In genomic region chr7:102287465-102288146, GRCh38 we compare ENCODE assay signal across 8 cellular contexts. TPM values are rescaled to one million over a fixed set of nuclear protein-coding genes. Genes with fewer than 3 reads are reported as not detected.
A peak's percentile ranks its signal among the peaks of the same experiment; 100 is the strongest.
DNase-seq lines count a peak whose midpoint lies in the region; ATAC-seq and TF ChIP-seq lines count a peak whose summit lies in the region.

No MANE protein-coding gene starts in this region.

- TF ChIP-seq CTCF in LNCaP clone FGC (IDR thresholded peaks at IDR 0.05; ENCODE audit: control insufficient read depth, extremely low read depth, insufficient read depth), result no peak
- TF ChIP-seq CTCF in heart left ventricle (IDR thresholded peaks at IDR 0.05), result no peak
- no peak for TF ChIP-seq CTCF in parathyroid adenoma (IDR thresholded peaks at IDR 0.05)

- peak overlapping the region; percentile 77 for H3K4me3 ChIP-seq in LNCaP clone FGC (ENCODE audit: low read depth, low read length)
- peak overlapping the region; percentile 67 to 95 (median 81) for H3K4me3 ChIP-seq in heart left ventricle
- peak overlapping the region; percentile 73 for H3K4me3 ChIP-seq in parathyroid adenoma (ENCODE audit: low read depth, low read length)

- H3K36me3 ChIP-seq in heart left ventricle (no peaks in the 10 kb centered on the region), parathyroid adenoma (ENCODE audit: control insufficient read depth, insufficient read depth, low read length) (no peaks in the 10 kb centered on the region)

- peak overlapping the region; percentile 94 for H3K4me2 ChIP-seq in parathyroid adenoma (ENCODE audit: low read length)

- H3K4me3 Mint-ChIP-seq in activated CD4-positive, alpha-beta T cell treated with anti-CD3 and anti-CD28 coated beads for 36 hours, result peak overlapping the region; percentile 56

- no peaks in the 10 kb centered on the region for H3K9me3 ChIP-seq in heart left ventricle
- no peaks in the 10 kb centered on the region for H3K9me3 ChIP-seq in parathyroid adenoma (ENCODE audit: control insufficient read depth, low read length)

- no peak overlapping the region for H3K27ac Mint-ChIP-seq in activated CD4-positive, alpha-beta T cell treated with anti-CD3 and anti-CD28 coated beads for 36 hours

- 1 to 2% (median 1%) methylated on average over 24 to 37 of the region's 37 CpGs for WGBS in heart left ventricle, 4 donors

- no peak for TF ChIP-seq POLR2A in heart left ventricle (IDR thresholded peaks at IDR 0.05)

- no peak for ATAC-seq in activated CD4-positive, alpha-beta T cell treated with anti-CD3 and anti-CD28 coated beads for 36 hours
- ATAC-seq in heart left ventricle (peak in 3 of 4 donors; percentile 34 to 43 (median 41)), HG02571 (IDR thresholded peaks at IDR 0.05; ENCODE audit: unreplicated experiment) (no peak), HG02884 (IDR thresholded peaks at IDR 0.05; ENCODE audit: unreplicated experiment) (no peak)

- H3K9me3 Mint-ChIP-seq in activated CD4-positive, alpha-beta T cell treated with anti-CD3 and anti-CD28 coated beads for 36 hours (ENCODE audit: low read depth), result no peaks in the 10 kb centered on the region

- H2AFZ ChIP-seq in parathyroid adenoma, result peak overlapping the region; percentile 89

- DNase-seq in activated CD4-positive, alpha-beta T cell treated with anti-CD3 and anti-CD28 coated beads for 36 hours, result peak; percentile 50
- no peak for DNase-seq in activated CD4-positive, alpha-beta T cell treated with anti-CD3 and anti-CD28 coated beads for 1 hour
- DNase-seq in LNCaP clone FGC (ENCODE audit: low read depth), result no peak
- DNase-seq in activated T-cell treated with anti-CD3 and anti-CD28 coated beads, Interleukin-2, amount 50 U/mL, for 48 hours, result peak; percentile 42 to 58
- peak in 3 of 5 donors; percentile 40 to 51 (median 47) for DNase-seq in heart left ventricle

- peaks cover 17% of the 10 kb centered on the region for H3K27me3 Mint-ChIP-seq in activated CD4-positive, alpha-beta T cell treated with anti-CD3 and anti-CD28 coated beads for 36 hours

- CTCF ChIA-PET in activated CD4-positive, alpha-beta T cell treated with anti-CD3 and anti-CD28 coated beads for 36 hours (lab: Charles Lee), result interaction anchor here (0.8 to 1.5 kb wide), 3 partner anchors 9 to 470 kb away, joined by 3 to 4 read pairs (median 4); no protein-coding TSS in a partner anchor

- H3K27me3 ChIP-seq in heart left ventricle (peaks cover 0 to under 1% (median 0%) of the 10 kb centered on the region in 9 donors), parathyroid adenoma (ENCODE audit: control insufficient read depth, insufficient read depth, low read length) (no peaks in the 10 kb centered on the region)

- H3K27ac ChIP-seq in heart left ventricle, result peak overlapping the region in 5 of 12 donors; percentile 2 to 61 (median 6)
- no peak overlapping the region for H3K27ac ChIP-seq in parathyroid adenoma

- H3K79me2 ChIP-seq in parathyroid adenoma, result peaks cover 9% of the 10 kb centered on the region

- intact Hi-C loops in activated CD4-positive, alpha-beta T cell treated with anti-CD3 and anti-CD28 coated beads for 36 hours (cut with DNase I, micrococcal nuclease), result loop anchor here (2.0 to 10.0 kb wide), 3 partner anchors 109 to 177 kb away; partner anchors contain the start of genes ALKBH4 (in 2 of the 2), LRWD1 (in 2 of the 2) and PRKRIP1 (in 1 of the 2)
- intact Hi-C loops in heart left ventricle (cut with DNase I), result loop anchor here in 1 of 10 donors (2.0 kb wide), 1 partner anchor 103 kb away; no protein-coding TSS in a partner anchor

- H3K4me1 ChIP-seq in heart left ventricle (peaks cover 7 to 42% (median 24%) of the 10 kb centered on the region in 12 donors), parathyroid adenoma (peaks cover 8% of the 10 kb centered on the region)

- H3K36me3 Mint-ChIP-seq in activated CD4-positive, alpha-beta T cell treated with anti-CD3 and anti-CD28 coated beads for 36 hours (ENCODE audit: low read depth), result no peaks in the 10 kb centered on the region

- POLR2A ChIA-PET in activated CD4-positive, alpha-beta T cell treated with anti-CD3 and anti-CD28 coated beads for 36 hours (lab: Charles Lee), result interaction anchor here (0.6 kb wide), 1 partner anchor 55 kb away, joined by 4 read pairs; no protein-coding TSS in a partner anchor

- H3K9ac ChIP-seq in parathyroid adenoma, result peak overlapping the region; percentile 63

- H3K4me1 Mint-ChIP-seq in activated CD4-positive, alpha-beta T cell treated with anti-CD3 and anti-CD28 coated beads for 36 hours, result peaks cover 39% of the 10 kb centered on the region

RNA-seq across cellular contexts. Expression of gene SH2B2, which starts 0.9 kb away (rescaled TPM):
- 1 to 10 TPM; 2.7 to 3.2 TPM for total RNA-seq in activated CD4-positive, alpha-beta T cell treated with anti-CD3 and anti-CD28 coated beads for 36 hours
- total RNA-seq in heart left ventricle, result 1 to 10 TPM in 8 of 9 donors, under 1 TPM in 1; 1.00 to 5.7 (median 2.5) TPM
- polyA plus RNA-seq in heart left ventricle, result 1 to 10 TPM in 1 of 2 donors, under 1 TPM in 1; 0.50 to 2.2 TPM

Comparison
In these comparisons a context has a peak if more than half of its experiments do, and no peak if none do; other contexts are left out.
1. DNase-seq: peak in activated CD4-positive, alpha-beta T cell treated with anti-CD3 and anti-CD28 coated beads for 36 hours (single experiment), activated T-cell treated with anti-CD3 and anti-CD28 coated beads, Interleukin-2, amount 50 U/mL, for 48 hours (2 of 2) and heart left ventricle (3 of 5); none in activated CD4-positive, alpha-beta T cell treated with anti-CD3 and anti-CD28 coated beads for 1 hour (single experiment) and LNCaP clone FGC (single experiment).
2. ATAC-seq: peak in heart left ventricle (3 of 4); none in activated CD4-positive, alpha-beta T cell treated with anti-CD3 and anti-CD28 coated beads for 36 hours (single experiment), HG02571 (single experiment) and HG02884 (single experiment).
3. Peak in every context shown above with its lines, with median percentiles within 50 percentile points of each other: H3K4me3 ChIP-seq.